Comparison of ENCODE assay signal across 9 cellular contexts in genomic region chr2:85750509-85751299, GRCh38. TPM values are rescaled to one million over a fixed set of nuclear protein-coding genes. Genes with fewer than 3 reads are reported as not detected.
DNase-seq lines count a peak whose midpoint lies in the region; ATAC-seq and TF ChIP-seq lines count a peak whose summit lies in the region.
"Had no signal": no experiment of that assay in that cellular context is flagged by ENCODE, and none has a peak within 500 bp of the region (broad histone marks: within the 10 kb centered on the region; RNA-seq: fewer than 3 reads in every experiment).

No MANE protein-coding gene starts in this region.

- H3K4me3 Mint-ChIP-seq in activated CD4-positive, alpha-beta T cell treated with anti-CD3 and anti-CD28 coated beads, Interleukin-2, amount 10 ng/mL, durations not matched to agents 24 days and 14 days = no peak overlapping the region
- H3K4me3 Mint-ChIP-seq: dendritic cell treated with granulocyte-macrophage colony-stimulating factor and Interleukin-4, amounts not matched to agents 40 ng/mL and 50 ng/mL, for 4 days had no signal

- ATAC-seq in lung (ENCODE audit: insufficient read depth, low FRiP score) = no peak
- no peak for ATAC-seq in GM21526 (IDR thresholded peaks at IDR 0.05; ENCODE audit: low FRiP score, unreplicated experiment)

- 46 to 57% methylated on average over 10 of the region's 10 CpGs for WGBS in lung, 2 donors

- H3K27ac Mint-ChIP-seq in activated CD4-positive, alpha-beta T cell treated with anti-CD3 and anti-CD28 coated beads, Interleukin-2, amount 10 ng/mL, durations not matched to agents 24 days and 14 days = no peak overlapping the region
- H3K27ac Mint-ChIP-seq: dendritic cell treated with granulocyte-macrophage colony-stimulating factor and Interleukin-4, amounts not matched to agents 40 ng/mL and 50 ng/mL, for 4 days had no signal

- peaks cover 15% of the 10 kb centered on the region for H3K4me1 Mint-ChIP-seq in activated CD4-positive, alpha-beta T cell treated with anti-CD3 and anti-CD28 coated beads, Interleukin-2, amount 10 ng/mL, durations not matched to agents 24 days and 14 days

- H3K9me3 ChIP-seq in lung (ENCODE audit: control insufficient read depth in 2 of 2, insufficient read depth in 1 of 2, low read length in 1 of 2) = no peaks in the 10 kb centered on the region

- peak; percentile 59 for TF ChIP-seq CTCF in lung (IDR thresholded peaks at IDR 0.05; ENCODE audit: control extremely low read depth, extremely low read depth)

- H3K27me3 ChIP-seq in lung (ENCODE audit: control insufficient read depth, insufficient read depth) = no peaks in the 10 kb centered on the region

- DNase-seq in NCI-H1417 (lab: John Stamatoyannopoulos, UW) (peak; percentile 19 to 42 (median 40)), NCI-H1417 treated with DMSO at 0.1 percent for 48 hours (lab: John Stamatoyannopoulos, UW) (no peak), NCI-H446 (lab: John Stamatoyannopoulos, UW) (peak; percentile 63 to 80), ecto neural progenitor cell (ENCODE audit: low spot score) (peak; percentile 80), lung (ENCODE audit: low spot score) (peak; percentile 80)
- peak; percentile 89 for DNase-seq in activated CD4-positive, alpha-beta T cell treated with anti-CD3 and anti-CD28 coated beads, Interleukin-2, amount 10 ng/mL, durations not matched to agents 24 days and 14 days
- DNase-seq in stimulated activated CD8-positive, alpha-beta memory T cell treated with anti-CD3 and anti-CD28 coated beads, Interleukin-15, amount 100 ng/mL, for 4 hours (ENCODE audit: low read depth in 2 of 2) = peak; percentile 13 to 14

- H3K9me3 Mint-ChIP-seq in activated CD4-positive, alpha-beta T cell treated with anti-CD3 and anti-CD28 coated beads, Interleukin-2, amount 10 ng/mL, durations not matched to agents 24 days and 14 days = no peaks in the 10 kb centered on the region

- H3K27ac ChIP-seq in lung (ENCODE audit: low read depth in 1 of 2, low read length in 1 of 2) = peak overlapping the region in 1 of 2 donors; percentile 13

- H3K36me3 ChIP-seq in lung (ENCODE audit: control insufficient read depth in 2 of 2, insufficient read depth in 2 of 2, low read length in 2 of 2) = no peaks in the 10 kb centered on the region

- no peak overlapping the region for H3K4me3 ChIP-seq in lung

- H3K4me1 ChIP-seq in lung (ENCODE audit: control insufficient read depth in 2 of 2, insufficient read depth in 2 of 2, low read length in 2 of 2) = peaks cover 0 to 14% of the 10 kb centered on the region in 2 donors

- intact Hi-C loops in activated CD4-positive, alpha-beta T cell treated with anti-CD3 and anti-CD28 coated beads, Interleukin-2, amount 10 ng/mL, durations not matched to agents 24 days and 14 days (cut with micrococcal nuclease) = loop anchor here (1.0 to 2.0 kb wide), 2 partner anchors 54 to 64 kb away; no protein-coding TSS in a partner anchor

- peaks cover 80% of the 10 kb centered on the region for H3K27me3 Mint-ChIP-seq in activated CD4-positive, alpha-beta T cell treated with anti-CD3 and anti-CD28 coated beads, Interleukin-2, amount 10 ng/mL, durations not matched to agents 24 days and 14 days

- H3K36me3 Mint-ChIP-seq in activated CD4-positive, alpha-beta T cell treated with anti-CD3 and anti-CD28 coated beads, Interleukin-2, amount 10 ng/mL, durations not matched to agents 24 days and 14 days (ENCODE audit: low read depth) = no peaks in the 10 kb centered on the region

RNA-seq across cellular contexts. Expression of gene ATOH8, which starts 3.1 kb away (rescaled TPM):
- total RNA-seq in activated CD4-positive, alpha-beta T cell treated with anti-CD3 and anti-CD28 coated beads, Interleukin-2, amount 10 ng/mL, durations not matched to agents 24 days and 14 days = 0.19 TPM in 1 of 2 replicates, not detected in the other
- total RNA-seq in lung = 10 to 100 TPM; 38.6 to 51.4 TPM
- 10 to 100 TPM; 49.7 to 63.3 TPM for polyA plus RNA-seq in lung

RNA-seq across cellular contexts. Expression of gene GNLY, which starts 56.5 kb away (rescaled TPM):
- total RNA-seq in activated CD4-positive, alpha-beta T cell treated with anti-CD3 and anti-CD28 coated beads, Interleukin-2, amount 10 ng/mL, durations not matched to agents 24 days and 14 days = 54.1 and 58.5 TPM in 2 replicates
- 10 to 100 TPM in 1 of 2 donors, not detected in 1; 12.1 TPM for total RNA-seq in lung
- 10 to 100 TPM in 1 of 2 donors, 1 to 10 TPM in 1; 9.0 to 13.6 TPM for polyA plus RNA-seq in lung

Comparison
In these comparisons a context has a peak if more than half of its experiments do, and no peak if none do; other contexts are left out.
1. RNA of gene ATOH8, which starts 3.1 kb away (total RNA-seq): 38.6 to 51.4 TPM in lung; 0.19 TPM in activated CD4-positive, alpha-beta T cell treated with anti-CD3 and anti-CD28 coated beads, Interleukin-2, amount 10 ng/mL, durations not matched to agents 24 days and 14 days; every median in the first group is over 10 times any median in the second.